Comparison of ENCODE assay signal across 22 cellular contexts in genomic region chr11:100008440-100008839, GRCh38.
DNase-seq lines count a peak whose midpoint lies in the region; ATAC-seq, FAIRE-seq and TF ChIP-seq lines count a peak whose summit lies in the region.
"Had no signal": no experiment of that assay in that cellular context is flagged by ENCODE, and none has a peak within 500 bp of the region (broad histone marks: within the 10 kb centered on the region; RNA-seq: fewer than 3 reads in every experiment).

No MANE protein-coding gene starts in this region.

- H3K27ac ChIP-seq in HepG2 (ENCODE audit: extremely low read length, insufficient read depth, low read length), result no peak overlapping the region
- no peak overlapping the region for H3K27ac ChIP-seq in right lobe of liver
- H3K27ac ChIP-seq in body of pancreas, result peak overlapping the region in 1 of 4 donors; percentile 34
- H3K27ac ChIP-seq in small intestine (ENCODE audit: low read depth in 1 of 2, low read length in 1 of 2), result no peak overlapping the region
- H3K27ac ChIP-seq: BLaER1, C4-2B, GM23248 had no signal

- H4K20me1 ChIP-seq in HepG2 (ENCODE audit: insufficient read depth, low read length), result no peaks in the 10 kb centered on the region
- H4K20me1 ChIP-seq: BLaER1 had no signal

- POLR2A ChIA-PET in HepG2 (lab: Yijun Ruan, JAX), result no interaction called here

- no peak overlapping the region for H3K4me3 ChIP-seq in HepG2 (replicated peaks in 1 of 3; ENCODE audit: insufficient read depth in 1 of 3, low read depth in 2 of 3, low read length in 3 of 3)
- H3K4me3 ChIP-seq in right lobe of liver, result no peak overlapping the region
- no peak overlapping the region for H3K4me3 ChIP-seq in body of pancreas
- no peak overlapping the region for H3K4me3 ChIP-seq in small intestine (ENCODE audit: low read depth in 1 of 2, low read length in 2 of 2)
- H3K4me3 ChIP-seq: BLaER1, GM23248 had no signal

- no peak overlapping the region for H3K9ac ChIP-seq in HepG2 (ENCODE audit: insufficient read depth, low read depth, low read length)
- H3K9ac ChIP-seq: BLaER1, GM23248 had no signal

- peaks cover 26% of the 10 kb centered on the region for H3K9me3 ChIP-seq in HepG2 (ENCODE audit: low read length)
- H3K9me3 ChIP-seq in right lobe of liver, result no peaks in the 10 kb centered on the region
- H3K9me3 ChIP-seq in body of pancreas, result no peaks in the 10 kb centered on the region
- H3K9me3 ChIP-seq in small intestine (ENCODE audit: control insufficient read depth, low read depth), result no peaks in the 10 kb centered on the region
- H3K9me3 ChIP-seq: BLaER1, Caco-2 had no signal

- H3K36me3 ChIP-seq in HepG2 (replicated peaks in 1 of 2; ENCODE audit: control insufficient read depth in 1 of 2, insufficient read depth in 2 of 2, low read length in 2 of 2) (no peaks in the 10 kb centered on the region), right lobe of liver (no peaks in the 10 kb centered on the region), body of pancreas (replicated peaks in 1 of 2; ENCODE audit: insufficient read depth in 1 of 2, low read depth in 2 of 2) (no peaks in the 10 kb centered on the region), small intestine (ENCODE audit: control insufficient read depth in 2 of 2, insufficient read depth in 2 of 2, low read length in 2 of 2) (no peaks in the 10 kb centered on the region)
- H3K36me3 ChIP-seq: BLaER1 had no signal

- H3K79me2 ChIP-seq in HepG2 (ENCODE audit: insufficient read depth, low read length), result no peaks in the 10 kb centered on the region

- FAIRE-seq in HepG2 (lab: Jason Lieb, UNC), result no peak
- FAIRE-seq in small intestine (lab: Jason Lieb, UNC), result no peak
- FAIRE-seq: G401.6, GM12892, H1 had no signal

- no peaks in the 10 kb centered on the region for H3K27me3 ChIP-seq in HepG2 (ENCODE audit: control insufficient read depth in 1 of 2, insufficient read depth in 2 of 2, low read length in 2 of 2)
- H3K27me3 ChIP-seq in right lobe of liver, result no peaks in the 10 kb centered on the region
- H3K27me3 ChIP-seq in body of pancreas, result no peaks in the 10 kb centered on the region
- no peaks in the 10 kb centered on the region for H3K27me3 ChIP-seq in small intestine (ENCODE audit: control insufficient read depth in 2 of 2, insufficient read depth in 2 of 2, low read length in 2 of 2)
- H3K27me3 ChIP-seq: BLaER1 had no signal

- ATAC-seq in HepG2 (no peak), right lobe of liver (no peak), body of pancreas (peak; percentile 80), GM21360 (IDR thresholded peaks at IDR 0.05; ENCODE audit: unreplicated experiment) (no peak), HG03175 (IDR thresholded peaks at IDR 0.05; ENCODE audit: unreplicated experiment) (no peak)
- ATAC-seq: CD8-positive, alpha-beta T cell had no signal

- WGBS in HepG2 (ENCODE audit: low lambda C conversion rate), result 1% methylated on average over 2 of the region's 2 CpGs
- 46% methylated on average over 2 of the region's 2 CpGs for WGBS in right lobe of liver (ENCODE audit: insufficient coverage, low coverage, low lambda C conversion rate, missing lambda C conversion rate)
- WGBS in body of pancreas, 2 donors, result 32 to 33% methylated on average over 2 of the region's 2 CpGs
- WGBS in small intestine, 3 donors, result 11 to 66% (median 25%) methylated on average over 2 of the region's 2 CpGs

- CTCF ChIA-PET in HepG2 (lab: Yijun Ruan, JAX; ENCODE audit: low intra/inter-chr PET ratio, low total read pairs), result no interaction called here

- no peak overlapping the region for H2AFZ ChIP-seq in HepG2 (ENCODE audit: low read length)
- H2AFZ ChIP-seq: GM23248 had no signal

- H3K4me1 ChIP-seq in HepG2 (ENCODE audit: insufficient read depth, low read length) (no peaks in the 10 kb centered on the region), right lobe of liver (no peaks in the 10 kb centered on the region), body of pancreas (peaks cover 42% of the 10 kb centered on the region), small intestine (ENCODE audit: control insufficient read depth in 2 of 2, insufficient read depth in 1 of 2, low read depth in 1 of 2, low read length in 1 of 2) (peaks cover 0 to 3% of the 10 kb centered on the region in 2 donors)

- no TSS peak for BruUV-seq in HepG2 (replicated peaks; lab: Mats Ljungman, UMichigan)

- DNase-seq in HepG2 (ENCODE audit: low spot score) (no peak), right lobe of liver (no peak), DMS53 treated with DMSO at 0.1 percent for 48 hours (lab: John Stamatoyannopoulos, UW; ENCODE audit: unreplicated experiment) (peak; percentile 14), body of pancreas (no peak), small intestine (peak; percentile 76), activated T-cell treated with anti-CD3 and anti-CD28 coated beads for 4 hours (no peak)
- DNase-seq: 8988T; CD4-positive, CD25-positive, alpha-beta regulatory T cell; CD8-positive, alpha-beta T cell; DMS 273 treated with DMSO at 0.1 percent for 48 hours; DND-41; GM23248; H7; HCEC 1CT had no signal

- no peak for TF ChIP-seq POLR2A in HepG2 (IDR thresholded peaks at IDR 0.05; ENCODE audit: insufficient read depth in 1 of 2, low read depth in 2 of 2, low read length in 2 of 2)
- TF ChIP-seq POLR2A in right lobe of liver (IDR thresholded peaks at IDR 0.05), result no peak
- no peak for TF ChIP-seq POLR2A in body of pancreas (IDR thresholded peaks at IDR 0.05)

- H3K4me2 ChIP-seq in HepG2 (ENCODE audit: low read depth, low read length), result no peak overlapping the region
- H3K4me2 ChIP-seq: BLaER1 had no signal

- TF ChIP-seq CTCF in HepG2 (CRISPR knock-in tag; IDR thresholded peaks at IDR 0.05) (no peak), right lobe of liver (IDR thresholded peaks at IDR 0.05) (no peak), body of pancreas (IDR thresholded peaks at IDR 0.05) (no peak)

- in situ Hi-C loops in HepG2 (cut with HindIII; ENCODE audit: extremely low pct_ligation_motif_present, low pct_unique_long_range_greater_than_20kb), result no loop called here

- intact Hi-C loops in HepG2 (cut with micrococcal nuclease; ENCODE audit: unreplicated experiment), result no loop called here
- intact Hi-C loops in right lobe of liver (cut with DNase I), result no loop called here
- intact Hi-C loops in body of pancreas (cut with DNase I), result no loop called here

- no peak for TF ChIP-seq EP300 in HepG2 (IDR thresholded peaks at IDR 0.05; ENCODE audit: low read depth in 2 of 2, low read length in 2 of 2)
- no peak for TF ChIP-seq EP300 in HepG2 (CRISPR knock-in tag; IDR thresholded peaks at IDR 0.05; ENCODE audit: borderline replicate concordance)

- no peak for TF ChIP-seq RAD21 in HepG2 (CRISPR knock-in tag; IDR thresholded peaks at IDR 0.05)

TF ChIP-seq in HepG2, 621 proteins besides CTCF, POLR2A, EP300 and RAD21:
- TF ChIP-seq SIX4 (CRISPR knock-in tag; IDR thresholded peaks at IDR 0.05) (0 out of 2 replicates have a peak, but pooled peaks have one; percentile 45), DDIT3 (CRISPR knock-in tag; IDR thresholded peaks at IDR 0.05) (no peak)
TF ChIP-seq in HepG2: peak in this region for 1.

Comparison
In these comparisons a context has a peak if more than half of its experiments do, and no peak if none do; other contexts are left out.
1. DNase-seq: peak in DMS53 treated with DMSO at 0.1 percent for 48 hours (single experiment) and small intestine (single experiment); none in HepG2 (single experiment), right lobe of liver (0 of 3), body of pancreas (0 of 4) and activated T-cell treated with anti-CD3 and anti-CD28 coated beads for 4 hours (single experiment).